19 cellular contexts compared by ENCODE assay signal in the genomic region with DNA sequence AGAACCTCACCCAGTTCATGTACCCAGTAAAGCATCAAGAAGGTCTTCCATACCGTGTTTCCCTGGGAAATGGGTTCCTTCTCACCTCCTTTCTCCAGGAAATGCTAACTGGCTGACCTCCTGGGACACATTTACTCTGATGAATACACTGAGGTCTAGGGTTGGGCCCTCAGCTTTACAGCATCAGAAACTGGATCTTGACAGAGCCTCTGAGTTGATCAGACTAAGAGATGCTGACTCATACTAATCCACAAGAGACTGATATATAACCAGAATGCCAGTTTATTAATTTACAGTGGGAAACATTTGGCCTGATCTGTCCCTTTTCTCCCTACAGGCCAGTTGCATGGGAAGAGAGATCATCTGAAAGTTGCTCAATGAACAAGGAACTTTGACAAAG.
"Had no signal": no experiment of that assay in that cellular context is flagged by ENCODE, and none has a peak within 500 bp of the region (broad histone marks: within the 10 kb centered on the region; RNA-seq: fewer than 3 reads in every experiment).

No MANE protein-coding gene starts in this region.

- H3K4me1 Mint-ChIP-seq: activated CD4-positive, alpha-beta T cell treated with anti-CD3 and anti-CD28 coated beads for 36 hours; activated naive CD4-positive, alpha-beta T cell treated with anti-CD3 and anti-CD28 coated beads, Interleukin-2, amount 50 U/mL, for 24 hours; naive thymus-derived CD8-positive, alpha-beta T cell had no signal

- H3K27me3 ChIP-seq: adrenal gland, esophagus muscularis mucosa, right atrium auricular region, suprapubic skin, upper lobe of left lung had no signal

- H3K36me3 ChIP-seq: adrenal gland, esophagus muscularis mucosa, right atrium auricular region, suprapubic skin, upper lobe of left lung had no signal

- H3K4me3 Mint-ChIP-seq: activated CD4-positive, alpha-beta memory T cell treated with anti-CD3 and anti-CD28 coated beads for 36 hours; activated CD4-positive, alpha-beta T cell treated with anti-CD3 and anti-CD28 coated beads for 36 hours; activated naive CD4-positive, alpha-beta T cell treated with anti-CD3 and anti-CD28 coated beads, Interleukin-2, amount 50 U/mL, for 24 hours; activated T-cell treated with anti-CD3 and anti-CD28 coated beads, Interleukin-2, amount 50 U/mL, for 4 hours; naive thymus-derived CD8-positive, alpha-beta T cell had no signal

- H3K4me3 ChIP-seq: adrenal gland, esophagus muscularis mucosa, lung, right atrium auricular region, smooth muscle cell, suprapubic skin, upper lobe of left lung had no signal

- DNase-seq: activated CD4-positive, alpha-beta memory T cell treated with anti-CD3 and anti-CD28 coated beads for 36 hours; activated CD4-positive, alpha-beta T cell treated with anti-CD3 and anti-CD28 coated beads for 36 hours; activated effector memory CD4-positive, alpha-beta T cell treated with Interleukin-2 at 50 U/mL for 16 hours; activated T-cell treated with anti-CD3 and anti-CD28 coated beads, Interleukin-2, amount 50 U/mL, for 4 hours; adrenal gland; head of caudate nucleus; midbrain; naive thymus-derived CD8-positive, alpha-beta T cell; stimulated activated CD4-positive, alpha-beta T cell treated with anti-CD3 and anti-CD28 coated beads, Interleukin-4, amount 100 ng/mL, for 4 hours; stimulated activated naive CD8-positive, alpha-beta T cell treated with anti-CD3 and anti-CD28 coated beads, Interleukin-15, Interleukin-2, amounts not matched to agents 100 U/mL and 50 U/mL, for 24 hours; upper lobe of left lung had no signal

- ATAC-seq: activated CD4-positive, alpha-beta T cell treated with anti-CD3 and anti-CD28 coated beads for 36 hours; activated T-cell treated with anti-CD3 and anti-CD28 coated beads, Interleukin-2, amount 50 U/mL, for 4 hours; naive thymus-derived CD8-positive, alpha-beta T cell; stimulated activated naive CD8-positive, alpha-beta T cell treated with anti-CD3 and anti-CD28 coated beads, Interleukin-15, Interleukin-2, amounts not matched to agents 100 U/mL and 50 U/mL, for 24 hours had no signal

- H3K4me2 ChIP-seq: smooth muscle cell had no signal

- H3K27me3 Mint-ChIP-seq: activated CD4-positive, alpha-beta memory T cell treated with anti-CD3 and anti-CD28 coated beads for 36 hours; activated CD4-positive, alpha-beta T cell treated with anti-CD3 and anti-CD28 coated beads for 36 hours; activated naive CD4-positive, alpha-beta T cell treated with anti-CD3 and anti-CD28 coated beads, Interleukin-2, amount 50 U/mL, for 24 hours had no signal

- H3K9me3 ChIP-seq: adrenal gland, esophagus muscularis mucosa, right atrium auricular region, suprapubic skin, upper lobe of left lung had no signal

- H3K27ac Mint-ChIP-seq: activated CD4-positive, alpha-beta memory T cell treated with anti-CD3 and anti-CD28 coated beads for 36 hours; activated CD4-positive, alpha-beta T cell treated with anti-CD3 and anti-CD28 coated beads for 36 hours; activated naive CD4-positive, alpha-beta T cell treated with anti-CD3 and anti-CD28 coated beads, Interleukin-2, amount 50 U/mL, for 24 hours; naive thymus-derived CD8-positive, alpha-beta T cell had no signal

- H3K9me3 Mint-ChIP-seq: activated CD4-positive, alpha-beta memory T cell treated with anti-CD3 and anti-CD28 coated beads for 36 hours; activated naive CD4-positive, alpha-beta T cell treated with anti-CD3 and anti-CD28 coated beads, Interleukin-2, amount 50 U/mL, for 24 hours; activated T-cell treated with anti-CD3 and anti-CD28 coated beads, Interleukin-2, amount 50 U/mL, for 4 hours; naive thymus-derived CD8-positive, alpha-beta T cell had no signal

- FAIRE-seq: colon, frontal cortex had no signal

- H3K36me3 Mint-ChIP-seq: activated CD4-positive, alpha-beta memory T cell treated with anti-CD3 and anti-CD28 coated beads for 36 hours; activated naive CD4-positive, alpha-beta T cell treated with anti-CD3 and anti-CD28 coated beads, Interleukin-2, amount 50 U/mL, for 24 hours; naive thymus-derived CD8-positive, alpha-beta T cell had no signal

- H3K27ac ChIP-seq: adrenal gland, esophagus muscularis mucosa, right atrium auricular region, suprapubic skin, upper lobe of left lung had no signal

- H3K4me1 ChIP-seq: adrenal gland, esophagus muscularis mucosa, right atrium auricular region, suprapubic skin, upper lobe of left lung had no signal
